In genomic region chr12:59780605-59781135, GRCh38 we compare ENCODE assay signal across 9 cellular contexts.
DNase-seq lines count a peak whose midpoint lies in the region; ATAC-seq and TF ChIP-seq lines count a peak whose summit lies in the region.
"Had no signal": no experiment of that assay in that cellular context is flagged by ENCODE, and none has a peak within 500 bp of the region (broad histone marks: within the 10 kb centered on the region; RNA-seq: fewer than 3 reads in every experiment).

No MANE protein-coding gene starts in this region.

- H3K9ac ChIP-seq in adipocyte (ENCODE audit: low read length), result no peak overlapping the region

- intact Hi-C loops in CD4-positive, alpha-beta T cell (cut with DNase I, micrococcal nuclease), result no loop called here

- peak overlapping the region; percentile 13 for H3K27ac ChIP-seq in CD4-positive, alpha-beta T cell (ENCODE audit: low read depth, low read length)

- no peak overlapping the region for H3K27ac Mint-ChIP-seq in CD4-positive, alpha-beta T cell
- H3K27ac Mint-ChIP-seq: activated B cell treated with CpG ODN at 0.5 μM for 24 hours had no signal

- no peak for DNase-seq in CD4-positive, alpha-beta T cell
- peak; percentile 39 for DNase-seq in adipocyte (ENCODE audit: low read depth)
- DNase-seq in kidney epithelial cell (ENCODE audit: low read depth), result no peak
- no peak for DNase-seq in activated T-cell treated with anti-CD3 and anti-CD28 coated beads, Interleukin-2, amount 50 U/mL, for 1 hour
- DNase-seq in activated CD4-positive, alpha-beta T cell treated with anti-CD3 and anti-CD28 coated beads for 4 hours, result no peak
- DNase-seq: activated B cell treated with CpG ODN at 0.5 μM for 24 hours had no signal

- H3K4me3 Mint-ChIP-seq in CD4-positive, alpha-beta T cell, result no peak overlapping the region
- H3K4me3 Mint-ChIP-seq: activated B cell treated with CpG ODN at 0.5 μM for 24 hours had no signal

- H3K4me1 Mint-ChIP-seq in CD4-positive, alpha-beta T cell (ENCODE audit: low read depth), result no peaks in the 10 kb centered on the region
- H3K4me1 Mint-ChIP-seq: activated B cell treated with CpG ODN at 0.5 μM for 24 hours had no signal

- no peaks in the 10 kb centered on the region for H3K9me3 Mint-ChIP-seq in CD4-positive, alpha-beta T cell

- H3K36me3 ChIP-seq in adipocyte (ENCODE audit: control insufficient read depth, insufficient read depth, low read length, severe bottlenecking), result peaks cover 10% of the 10 kb centered on the region
- no peaks in the 10 kb centered on the region for H3K36me3 ChIP-seq in kidney epithelial cell (ENCODE audit: control insufficient read depth, insufficient read depth, low read length)

- H3K4me1 ChIP-seq in adipocyte (ENCODE audit: control insufficient read depth, insufficient read depth, low read length), result no peaks in the 10 kb centered on the region

- POLR2A ChIA-PET in CD4-positive, alpha-beta T cell (lab: Charles Lee), result no interaction called here

- H3K9me3 ChIP-seq in CD4-positive, alpha-beta T cell (ENCODE audit: control insufficient read depth, low read length), result no peaks in the 10 kb centered on the region
- no peaks in the 10 kb centered on the region for H3K9me3 ChIP-seq in adipocyte (ENCODE audit: control insufficient read depth, low read length)

- no peak for ATAC-seq in CD4-positive, alpha-beta T cell (ENCODE audit: poor library complexity)
- ATAC-seq in HG02642 (IDR thresholded peaks at IDR 0.05; ENCODE audit: poor library complexity, unreplicated experiment) (peak; percentile 47), HG03175 (IDR thresholded peaks at IDR 0.05; ENCODE audit: unreplicated experiment) (no peak), GM18502 (IDR thresholded peaks at IDR 0.05; ENCODE audit: poor library complexity, unreplicated experiment) (no peak)

- peak; percentile 17 for TF ChIP-seq CTCF in CD4-positive, alpha-beta T cell (IDR thresholded peaks at IDR 0.05)
- peak; percentile 40 for TF ChIP-seq CTCF in kidney epithelial cell (IDR thresholded peaks at IDR 0.05; ENCODE audit: insufficient read depth, low read length, poor library complexity, severe bottlenecking)

- H3K27me3 Mint-ChIP-seq in CD4-positive, alpha-beta T cell, result no peaks in the 10 kb centered on the region
- H3K27me3 Mint-ChIP-seq: activated B cell treated with CpG ODN at 0.5 μM for 24 hours had no signal

- H3K27me3 ChIP-seq in CD4-positive, alpha-beta T cell (ENCODE audit: control insufficient read depth, insufficient read depth, low read length), result no peaks in the 10 kb centered on the region
- H3K27me3 ChIP-seq in adipocyte (replicated peaks; ENCODE audit: control insufficient read depth, insufficient read depth, low read length), result no peaks in the 10 kb centered on the region
- no peaks in the 10 kb centered on the region for H3K27me3 ChIP-seq in kidney epithelial cell (ENCODE audit: control insufficient read depth, insufficient read depth, low read length)

- H3K4me3 ChIP-seq in adipocyte (ENCODE audit: low read length) (no peak overlapping the region), kidney epithelial cell (ENCODE audit: low read depth, low read length) (no peak overlapping the region)

- CTCF ChIA-PET in CD4-positive, alpha-beta T cell (lab: Charles Lee), result no interaction called here

- H3K36me3 Mint-ChIP-seq in CD4-positive, alpha-beta T cell (ENCODE audit: low read depth), result peaks cover 73% of the 10 kb centered on the region
